1 cellular context compared by ENCODE assay signal in genomic region chr17:4143563-4144410, GRCh38.
TF ChIP-seq lines count a peak whose summit lies in the region.

No MANE protein-coding gene starts in this region.

TF ChIP-seq in A549, 52 proteins besides CTCF, POLR2A, EP300 and RAD21 (continued from another document):
- no peak; the same call in none of the 2 replicates for TF ChIP-seq REST (IDR thresholded peaks at IDR 0.05)
- no peak for TF ChIP-seq PBX3 (IDR thresholded peaks at IDR 0.05)
- TF ChIP-seq NFE2L2 (conservative IDR thresholded peaks at IDR 0.05; ENCODE audit: low read length) = no peak
- 0 out of 2 replicates have a peak, but pooled peaks have one; percentile 7 for TF ChIP-seq EHF (CRISPR knock-in tag; IDR thresholded peaks at IDR 0.05)
- TF ChIP-seq ZC3H11A (IDR thresholded peaks at IDR 0.05) = no peak
- no peak for TF ChIP-seq ZSCAN20 (CRISPR knock-in tag; IDR thresholded peaks at IDR 0.05)
- no peak for TF ChIP-seq HEYL (CRISPR knock-in tag; IDR thresholded peaks at IDR 0.05)
- TF ChIP-seq FOSL2 (IDR thresholded peaks at IDR 0.05) = no peak
- peak; percentile 87 for TF ChIP-seq FOSL2 (CRISPR knock-in tag; IDR thresholded peaks at IDR 0.05)
- no peak for TF ChIP-seq CEBPB (IDR thresholded peaks at IDR 0.05)
- TF ChIP-seq MAZ (IDR thresholded peaks at IDR 0.05; ENCODE audit: borderline replicate concordance, low read depth, low read length) = no peak
- TF ChIP-seq HMGXB4 (CRISPR knock-in tag; IDR thresholded peaks at IDR 0.05; ENCODE audit: borderline replicate concordance) = peak; percentile 37; the same call in 1 of the 2 replicates
- no peak for TF ChIP-seq ATOH8 (CRISPR knock-in tag; IDR thresholded peaks at IDR 0.05; ENCODE audit: low read depth)
- no peak for TF ChIP-seq FOXS1 (CRISPR knock-in tag; IDR thresholded peaks at IDR 0.05)
- TF ChIP-seq HOXB5 (CRISPR knock-in tag; IDR thresholded peaks at IDR 0.05) = peak; percentile 87
- no peak for TF ChIP-seq BHLHE40 (IDR thresholded peaks at IDR 0.05; ENCODE audit: low read depth, low read length)
- TF ChIP-seq HOXB13 (CRISPR knock-in tag; IDR thresholded peaks at IDR 0.05; ENCODE audit: low read depth) = no peak
- no peak for TF ChIP-seq NPAS2 (CRISPR knock-in tag; IDR thresholded peaks at IDR 0.05; ENCODE audit: borderline replicate concordance)
- TF ChIP-seq TP53 (CRISPR knock-in tag; IDR thresholded peaks at IDR 0.05) = no peak
- TF ChIP-seq EHMT2 (IDR thresholded peaks at IDR 0.05; ENCODE audit: low read depth) = no peak
- TF ChIP-seq JUNB (IDR thresholded peaks at IDR 0.05) = no peak
- TF ChIP-seq FOSB (CRISPR knock-in tag; IDR thresholded peaks at IDR 0.05) = no peak; the same call in 1 of the 2 replicates
- 0 out of 3 replicates have a peak, but pooled peaks have one; percentile 3 for TF ChIP-seq SMC3 (IDR thresholded peaks at IDR 0.05)
